16 cellular contexts compared by ENCODE assay signal in the genomic region with DNA sequence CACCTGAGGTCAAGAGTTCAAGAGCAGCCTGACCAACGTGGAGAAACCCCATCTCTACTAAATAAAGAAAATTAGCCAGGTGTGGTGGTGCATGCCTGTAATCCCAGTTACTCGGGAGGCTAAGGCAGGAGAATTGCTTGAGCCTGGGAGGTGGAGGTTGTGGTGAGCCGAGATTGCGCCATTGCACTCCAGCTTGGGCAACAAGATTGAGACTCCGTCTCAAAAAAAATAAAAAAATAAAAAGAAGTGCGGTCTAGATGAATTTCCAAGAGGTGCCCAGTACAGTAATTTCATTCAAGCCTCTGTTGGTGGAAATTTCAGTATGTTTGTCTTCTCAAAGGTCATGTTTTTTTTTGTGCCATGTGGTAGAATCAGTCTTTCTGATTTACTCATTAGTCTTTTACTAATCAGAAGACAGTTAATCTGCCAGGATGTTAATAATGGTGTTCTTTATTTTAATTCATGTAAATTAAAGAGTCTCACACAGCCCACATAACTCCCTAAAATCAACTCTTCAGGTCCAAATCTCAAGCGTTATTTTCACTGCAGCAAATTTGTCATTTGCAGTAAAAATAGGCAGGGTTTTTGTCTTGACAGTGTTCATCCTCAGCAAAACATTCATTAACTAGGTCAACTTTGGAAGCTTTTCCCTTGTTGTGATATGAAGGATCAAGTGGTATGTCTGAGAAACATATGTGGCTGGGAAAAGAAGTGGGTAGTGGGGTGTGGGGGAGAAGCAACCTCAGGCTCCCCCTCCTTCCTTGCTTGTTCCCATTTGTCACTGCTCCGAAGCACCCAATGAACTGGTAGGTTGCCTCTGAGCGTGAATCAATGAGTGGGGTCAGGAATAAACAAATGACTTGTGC.
"Had no signal": no experiment of that assay in that cellular context is flagged by ENCODE, and none has a peak within 500 bp of the region (broad histone marks: within the 10 kb centered on the region; RNA-seq: fewer than 3 reads in every experiment).

No MANE protein-coding gene starts in this region.

- ATAC-seq: activated CD4-positive, CD25-positive, alpha-beta regulatory T cell treated with anti-CD3 and anti-CD28 coated beads, Interleukin-2, amount 50 U/mL, for 24 hours; activated CD8-positive, alpha-beta memory T cell treated with anti-CD3 and anti-CD28 coated beads, Interleukin-2, amount 10 ng/mL, durations not matched to agents 7 days and 5 days; activated CD8-positive, alpha-beta T cell treated with anti-CD3 and anti-CD28 coated beads, Interleukin-2, amount 10 ng/mL, durations not matched to agents 7 days and 5 days; activated naive CD4-positive, alpha-beta T cell treated with anti-CD3 and anti-CD28 coated beads, Interleukin-2, amount 50 U/mL, for 72 hours had no signal

- H3K9me3 Mint-ChIP-seq: activated CD4-positive, alpha-beta T cell treated with anti-CD3 and anti-CD28 coated beads, Interleukin-2, amount 10 ng/mL, durations not matched to agents 24 days and 14 days; activated naive CD4-positive, alpha-beta T cell treated with anti-CD3 and anti-CD28 coated beads, Interleukin-2, amount 50 U/mL, for 72 hours; brain; nephron progenitor cell had no signal

- H3K27me3 Mint-ChIP-seq: activated CD4-positive, alpha-beta T cell treated with anti-CD3 and anti-CD28 coated beads, Interleukin-2, amount 10 ng/mL, durations not matched to agents 24 days and 14 days; activated CD8-positive, alpha-beta memory T cell treated with anti-CD3 and anti-CD28 coated beads, Interleukin-2, amount 10 ng/mL, durations not matched to agents 7 days and 5 days; brain had no signal

- H3K4me3 Mint-ChIP-seq: activated CD4-positive, alpha-beta T cell treated with anti-CD3 and anti-CD28 coated beads, Interleukin-2, amount 10 ng/mL, durations not matched to agents 24 days and 14 days; activated CD8-positive, alpha-beta memory T cell treated with anti-CD3 and anti-CD28 coated beads, Interleukin-2, amount 10 ng/mL, durations not matched to agents 7 days and 5 days; activated CD8-positive, alpha-beta T cell treated with anti-CD3 and anti-CD28 coated beads, Interleukin-2, amount 10 ng/mL, durations not matched to agents 7 days and 5 days; brain; nephron progenitor cell had no signal

- H3K4me1 Mint-ChIP-seq: nephron progenitor cell had no signal

- DNase-seq: activated CD4-positive, alpha-beta T cell treated with anti-CD3 and anti-CD28 coated beads, Interleukin-2, amount 10 ng/mL, durations not matched to agents 24 days and 14 days; activated CD8-positive, alpha-beta memory T cell treated with anti-CD3 and anti-CD28 coated beads, Interleukin-2, amount 10 ng/mL, durations not matched to agents 7 days and 5 days; activated CD8-positive, alpha-beta T cell treated with anti-CD3 and anti-CD28 coated beads, Interleukin-2, amount 10 ng/mL, durations not matched to agents 7 days and 5 days; activated naive CD4-positive, alpha-beta T cell; activated T-cell treated with anti-CD3 and anti-CD28 coated beads, Interleukin-2, amount 50 U/mL, for 48 hours; dorsolateral prefrontal cortex; effector memory CD4-positive, alpha-beta T cell; left ventricle myocardium inferior; nephron progenitor cell; spleen; stimulated activated naive CD4-positive, alpha-beta T cell had no signal

- H3K27ac Mint-ChIP-seq: activated CD4-positive, alpha-beta T cell treated with anti-CD3 and anti-CD28 coated beads, Interleukin-2, amount 10 ng/mL, durations not matched to agents 24 days and 14 days; activated CD8-positive, alpha-beta memory T cell treated with anti-CD3 and anti-CD28 coated beads, Interleukin-2, amount 10 ng/mL, durations not matched to agents 7 days and 5 days; activated CD8-positive, alpha-beta T cell treated with anti-CD3 and anti-CD28 coated beads, Interleukin-2, amount 10 ng/mL, durations not matched to agents 7 days and 5 days; activated naive CD4-positive, alpha-beta T cell treated with anti-CD3 and anti-CD28 coated beads, Interleukin-2, amount 50 U/mL, for 72 hours; nephron progenitor cell had no signal

- H3K36me3 Mint-ChIP-seq: activated naive CD4-positive, alpha-beta T cell treated with anti-CD3 and anti-CD28 coated beads, Interleukin-2, amount 50 U/mL, for 72 hours had no signal

- FAIRE-seq: frontal cortex, islet of Langerhans had no signal
